25 cellular contexts compared by ENCODE assay signal in the genomic region with DNA sequence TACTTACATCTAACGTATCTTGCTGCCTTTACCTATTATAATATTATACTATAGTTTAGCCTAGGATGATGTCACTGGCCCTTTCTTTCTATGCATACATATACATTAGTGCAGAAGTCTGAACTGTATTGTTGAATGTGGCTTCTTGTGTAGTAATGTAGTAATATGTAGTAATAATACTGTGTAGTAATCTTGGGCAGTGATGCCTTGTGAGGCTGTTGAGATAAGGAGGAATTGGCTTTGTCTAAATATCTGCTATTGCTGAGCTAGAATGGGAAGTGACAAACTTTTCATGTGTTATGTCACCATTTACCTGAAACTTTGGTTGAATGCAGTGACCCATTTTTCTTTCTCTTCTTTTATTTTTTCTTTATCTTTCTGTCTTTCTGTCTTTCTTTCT. TPM values are rescaled to one million over a fixed set of nuclear protein-coding genes. Genes with fewer than 3 reads are reported as not detected.
A peak's percentile ranks its signal among the peaks of the same experiment; 100 is the strongest.
DNase-seq lines count a peak whose midpoint lies in the region; ATAC-seq and TF ChIP-seq lines count a peak whose summit lies in the region.
"Had no signal": no experiment of that assay in that cellular context is flagged by ENCODE, and none has a peak within 500 bp of the region (broad histone marks: within the 10 kb centered on the region; RNA-seq: fewer than 3 reads in every experiment).

No MANE protein-coding gene starts in this region.

- ATAC-seq in activated CD4-positive, CD25-positive, alpha-beta regulatory T cell treated with anti-CD3 and anti-CD28 coated beads, Interleukin-2, amount 50 U/mL, for 24 hours, result peak; percentile 37 to 59
- no peak for ATAC-seq in central memory CD8-positive, alpha-beta T cell (replicated peaks; ENCODE audit: extremely low read depth, poor library complexity, severe bottlenecking)
- no peak for ATAC-seq in HG03108 (IDR thresholded peaks at IDR 0.05; ENCODE audit: unreplicated experiment)
- ATAC-seq: A549, heart left ventricle, left cardiac atrium had no signal

- no peaks in the 10 kb centered on the region for H3K9me3 Mint-ChIP-seq in central memory CD8-positive, alpha-beta T cell
- H3K9me3 Mint-ChIP-seq: activated naive CD8-positive, alpha-beta T cell treated with anti-CD3 and anti-CD28 coated beads for 36 hours; H9 had no signal

- in situ Hi-C loops in G401 (cut with HindIII; ENCODE audit: low sequenced_read_pairs), result no loop called here

- no peaks in the 10 kb centered on the region for H3K27me3 Mint-ChIP-seq in central memory CD8-positive, alpha-beta T cell
- H3K27me3 Mint-ChIP-seq: activated naive CD8-positive, alpha-beta T cell treated with anti-CD3 and anti-CD28 coated beads for 36 hours; B cell; type B pancreatic cell had no signal

- TF ChIP-seq CTCF in foreskin fibroblast (IDR thresholded peaks at IDR 0.05; ENCODE audit: low read depth, low read length), result no peak

- no peak for DNase-seq in activated CD4-positive, CD25-positive, alpha-beta regulatory T cell (lab: John Stamatoyannopoulos, UW)
- DNase-seq in NOMO-1 treated with DMSO at 0.1 percent for 48 hours (lab: John Stamatoyannopoulos, UW; ENCODE audit: unreplicated experiment), result peak; percentile 51
- DNase-seq in central memory CD8-positive, alpha-beta T cell (ENCODE audit: low spot score in 2 of 2), result no peak
- no peak for DNase-seq in foreskin fibroblast
- DNase-seq in G401 (ENCODE audit: low spot score), result no peak
- no peak for DNase-seq in GOT3 (lab: John Stamatoyannopoulos, UW)
- DNase-seq: activated CD4-positive, alpha-beta T cell treated with anti-CD3 and anti-CD28 coated beads, Interleukin-2, amount 50 U/mL, for 1 hour; activated naive CD8-positive, alpha-beta T cell treated with anti-CD3 and anti-CD28 coated beads for 36 hours; Caco-2; cerebellar nuclear complex; DMS79; H9; heart left ventricle; left cardiac atrium; mesendoderm; NCI-H1417; NCI-H446 treated with DMSO at 0.1 percent for 48 hours; occipital lobe; SJCRH30; T-helper 1 cell had no signal

- H3K36me3 Mint-ChIP-seq in central memory CD8-positive, alpha-beta T cell (ENCODE audit: insufficient read depth), result peaks cover 4% of the 10 kb centered on the region

- no peak overlapping the region for H3K4me3 ChIP-seq in foreskin fibroblast (ENCODE audit: low read depth in 1 of 2, low read length in 2 of 2)
- H3K4me3 ChIP-seq: A549, heart left ventricle, SJCRH30 had no signal

- no peak overlapping the region for H3K4me3 Mint-ChIP-seq in central memory CD8-positive, alpha-beta T cell
- H3K4me3 Mint-ChIP-seq: activated naive CD8-positive, alpha-beta T cell treated with anti-CD3 and anti-CD28 coated beads for 36 hours; B cell; H9; type B pancreatic cell had no signal

- H3K4me1 Mint-ChIP-seq in central memory CD8-positive, alpha-beta T cell, result peaks cover 61% of the 10 kb centered on the region

- peak overlapping the region; percentile 13 for H3K27ac Mint-ChIP-seq in central memory CD8-positive, alpha-beta T cell (ENCODE audit: low read depth)
- H3K27ac Mint-ChIP-seq: activated naive CD8-positive, alpha-beta T cell treated with anti-CD3 and anti-CD28 coated beads for 36 hours; B cell; type B pancreatic cell had no signal

RNA-seq across cellular contexts. Expression of gene GLCCI1, which starts 11.0 kb away (rescaled TPM):
- 31.1 and 35.3 TPM in 2 replicates for total RNA-seq in G401 (2014; rRNA removed; shearing (Covaris generic))

Comparison
In these comparisons a context has a peak if more than half of its experiments do, and no peak if none do; other contexts are left out.
1. ATAC-seq: peak in activated CD4-positive, CD25-positive, alpha-beta regulatory T cell treated with anti-CD3 and anti-CD28 coated beads, Interleukin-2, amount 50 U/mL, for 24 hours (2 of 2); none in central memory CD8-positive, alpha-beta T cell (single experiment) and HG03108 (single experiment).